16 cellular contexts compared by ENCODE assay signal in genomic region chr12:95439578-95440230, GRCh38.
"Had no signal": no experiment of that assay in that cellular context is flagged by ENCODE, and none has a peak within 500 bp of the region (broad histone marks: within the 10 kb centered on the region; RNA-seq: fewer than 3 reads in every experiment).

No MANE protein-coding gene starts in this region.

- H3K9me3 Mint-ChIP-seq: activated CD4-positive, alpha-beta T cell treated with anti-CD3 and anti-CD28 coated beads, Interleukin-2, amount 10 ng/mL, durations not matched to agents 7 days and 5 days; activated naive CD4-positive, alpha-beta T cell treated with anti-CD3 and anti-CD28 coated beads, Interleukin-2, amount 50 U/mL, for 72 hours; activated T-cell treated with anti-CD3 and anti-CD28 coated beads, Interleukin-2, amount 50 U/mL, for 72 hours; endodermal cell; naive thymus-derived CD8-positive, alpha-beta T cell had no signal

- ATAC-seq: activated naive CD4-positive, alpha-beta T cell treated with anti-CD3 and anti-CD28 coated beads, Interleukin-2, amount 50 U/mL, for 72 hours; activated T-cell treated with anti-CD3 and anti-CD28 coated beads, Interleukin-2, amount 50 U/mL, for 72 hours; gastrocnemius medialis; left lobe of liver; mucosa of descending colon; naive thymus-derived CD8-positive, alpha-beta T cell had no signal

- H3K27me3 Mint-ChIP-seq: activated CD4-positive, alpha-beta T cell treated with anti-CD3 and anti-CD28 coated beads, Interleukin-2, amount 10 ng/mL, durations not matched to agents 7 days and 5 days had no signal

- H3K4me1 Mint-ChIP-seq: activated CD4-positive, alpha-beta T cell treated with anti-CD3 and anti-CD28 coated beads, Interleukin-2, amount 10 ng/mL, durations not matched to agents 7 days and 5 days had no signal

- DNase-seq: activated CD4-positive, alpha-beta T cell treated with anti-CD3 and anti-CD28 coated beads, Interleukin-2, amount 10 ng/mL, durations not matched to agents 7 days and 5 days; activated CD8-positive, alpha-beta memory T cell treated with anti-CD3 and anti-CD28 coated beads, Interleukin-2, amount 50 U/mL, for 48 hours; activated gamma-delta T cell; activated T-cell treated with anti-CD3 and anti-CD28 coated beads, Interleukin-2, amount 50 U/mL, for 72 hours; dorsolateral prefrontal cortex; endodermal cell; gastrocnemius medialis; mucosa of descending colon; naive thymus-derived CD8-positive, alpha-beta T cell; posterior cingulate gyrus; retina; stimulated activated CD4-positive, alpha-beta T cell treated with anti-CD3 and anti-CD28 coated beads, Interleukin-12 subunit alpha, Interleukin-12 subunit beta, amount 100 ng/mL, for 4 hours; stimulated activated CD4-positive, alpha-beta T cell treated with anti-CD3 and anti-CD28 coated beads, Interleukin-2, amount 100 ng/mL, for 24 hours had no signal

- H3K4me3 Mint-ChIP-seq: activated CD4-positive, alpha-beta T cell treated with anti-CD3 and anti-CD28 coated beads, Interleukin-2, amount 10 ng/mL, durations not matched to agents 7 days and 5 days; activated T-cell treated with anti-CD3 and anti-CD28 coated beads, Interleukin-2, amount 50 U/mL, for 72 hours; endodermal cell; naive thymus-derived CD8-positive, alpha-beta T cell had no signal

- FAIRE-seq: keratinocyte had no signal

- H3K36me3 Mint-ChIP-seq: activated naive CD4-positive, alpha-beta T cell treated with anti-CD3 and anti-CD28 coated beads, Interleukin-2, amount 50 U/mL, for 72 hours; naive thymus-derived CD8-positive, alpha-beta T cell had no signal

- H3K27ac Mint-ChIP-seq: activated CD4-positive, alpha-beta T cell treated with anti-CD3 and anti-CD28 coated beads, Interleukin-2, amount 10 ng/mL, durations not matched to agents 7 days and 5 days; activated naive CD4-positive, alpha-beta T cell treated with anti-CD3 and anti-CD28 coated beads, Interleukin-2, amount 50 U/mL, for 72 hours; activated T-cell treated with anti-CD3 and anti-CD28 coated beads, Interleukin-2, amount 50 U/mL, for 72 hours; endodermal cell; naive thymus-derived CD8-positive, alpha-beta T cell had no signal
